Comparison of ENCODE assay signal across 9 cellular contexts in the genomic region with DNA sequence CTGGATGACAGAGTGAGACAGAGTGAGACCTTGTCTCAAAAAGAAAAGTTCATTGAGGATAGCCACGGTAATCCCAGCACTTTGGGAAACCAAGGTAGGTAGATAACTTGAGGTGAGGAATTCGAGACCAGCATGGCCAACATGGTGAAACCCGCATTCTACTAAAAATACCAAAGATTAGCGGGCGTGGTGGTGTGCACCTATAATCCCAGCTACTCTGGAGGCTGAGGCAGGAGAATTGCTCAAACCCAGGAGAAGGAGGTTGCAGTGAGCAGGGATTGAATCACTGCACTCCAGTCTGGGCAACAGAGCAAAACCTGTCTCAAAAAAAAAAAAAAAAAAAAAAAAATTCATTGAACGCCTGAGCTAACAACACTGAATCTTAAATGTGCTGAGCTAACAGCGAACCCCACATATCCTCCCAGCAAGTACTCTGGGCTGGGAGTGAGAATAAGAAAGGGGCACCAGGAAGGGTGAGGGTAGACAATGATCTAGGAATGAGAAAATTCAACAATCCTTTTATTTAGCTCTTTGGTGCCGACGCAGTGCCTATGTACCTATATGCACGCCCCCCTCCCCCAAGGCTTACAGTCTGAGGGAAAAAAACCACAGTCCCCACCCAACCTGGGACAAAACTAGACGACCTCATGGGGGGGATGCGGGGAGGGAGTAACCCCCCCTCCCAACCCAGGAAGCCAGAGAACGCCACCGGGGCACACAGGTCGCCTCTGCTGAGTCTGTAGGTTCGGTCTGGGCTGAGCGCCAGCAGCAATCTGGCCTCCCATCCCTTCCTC. TPM values are rescaled to one million over a fixed set of nuclear protein-coding genes. Genes with fewer than 3 reads are reported as not detected.
DNase-seq lines count a peak whose midpoint lies in the region; ATAC-seq and TF ChIP-seq lines count a peak whose summit lies in the region.
"Had no signal": no experiment of that assay in that cellular context is flagged by ENCODE, and none has a peak within 500 bp of the region (broad histone marks: within the 10 kb centered on the region; RNA-seq: fewer than 3 reads in every experiment).

No MANE protein-coding gene starts in this region.

- no peak for TF ChIP-seq CTCF in GM12875 (IDR thresholded peaks at IDR 0.05; ENCODE audit: borderline replicate concordance, insufficient read depth, low read depth, low read length)
- TF ChIP-seq CTCF in Panc1 (IDR thresholded peaks at IDR 0.05) = no peak
- no peak for TF ChIP-seq CTCF in epithelial cell of proximal tubule (conservative IDR thresholded peaks at IDR 0.05; ENCODE audit: low read depth, low read length)

- H3K4me3 ChIP-seq in GM12875 (ENCODE audit: low read depth, low read length) (peak overlapping the region; percentile 48), Panc1 (ENCODE audit: low read depth in 2 of 2, low read length in 2 of 2) (peak overlapping the region; percentile 62 to 78), epithelial cell of proximal tubule (ENCODE audit: low read depth, low read length) (peak overlapping the region; percentile 78), rectal smooth muscle tissue (ENCODE audit: low read length) (peak overlapping the region; percentile 81)

- BruUV-seq in Panc1 (replicated peaks; lab: Mats Ljungman, UMichigan) = no TSS peak

- no peaks in the 10 kb centered on the region for H3K9me3 ChIP-seq in Panc1 (ENCODE audit: control insufficient read depth, insufficient read depth, low read depth, low read length)

- H3K27me3 ChIP-seq in Panc1 (ENCODE audit: control insufficient read depth, insufficient read depth, low read length) = no peaks in the 10 kb centered on the region
- peaks cover 5% of the 10 kb centered on the region for H3K27me3 ChIP-seq in rectal smooth muscle tissue (ENCODE audit: control insufficient read depth, insufficient read depth, low read length)

- in situ Hi-C loops in Panc1 (cut with HindIII; ENCODE audit: low pct_unique_long_range_greater_than_20kb, low sequenced_read_pairs) = no loop called here

- H3K4me1 ChIP-seq in Panc1 (ENCODE audit: control insufficient read depth, insufficient read depth, low read length) (peaks cover 3% of the 10 kb centered on the region; the same call in 1 of the 2 replicates), rectal smooth muscle tissue (ENCODE audit: control insufficient read depth, insufficient read depth, low read length) (no peaks in the 10 kb centered on the region)

- H3K27ac ChIP-seq in Panc1 (ENCODE audit: low read length) (peak overlapping the region; percentile 63; the same call in 1 of the 2 replicates), rectal smooth muscle tissue (ENCODE audit: low read depth, low read length) (no peak overlapping the region)

- CTCF ChIA-PET in Panc1 (lab: Charles Lee) = interaction anchor here (0.7 to 2.2 kb wide), 8 partner anchors 13 to 142 kb away, joined by 3 to 25 read pairs (median 6); partner anchors contain the start of gene ASCL5

- intact Hi-C loops in Panc1 (cut with micrococcal nuclease; ENCODE audit: unreplicated experiment) = loop anchor here (1.0 to 5.0 kb wide), 2 partner anchors 27 to 136 kb away; no protein-coding TSS in a partner anchor
- intact Hi-C loops in left colon (cut with DNase I, micrococcal nuclease) = loop anchor here in 1 of 2 donors (10.0 kb wide), 1 partner anchor 139 kb away; no protein-coding TSS in a partner anchor

- ATAC-seq in Panc1 = peak; percentile 10
- ATAC-seq in left colon = no peak

- H3K36me3 ChIP-seq in Panc1 (ENCODE audit: control insufficient read depth, insufficient read depth, low read length) = no peaks in the 10 kb centered on the region
- no peaks in the 10 kb centered on the region for H3K36me3 ChIP-seq in rectal smooth muscle tissue (ENCODE audit: control insufficient read depth, insufficient read depth, low read length)

- DNase-seq in Panc1 (ENCODE audit: low read depth, low spot score) (no peak), epithelial cell of proximal tubule (ENCODE audit: low read depth) (no peak), left colon (no peak), LoVo (ENCODE audit: low spot score) (no peak), T-helper 9 cell (no peak), DMS153 (lab: John Stamatoyannopoulos, UW) (no peak)

- POLR2A ChIA-PET in Panc1 (lab: Charles Lee) = interaction anchor here (0.6 kb wide), 1 partner anchor 462 kb away, joined by 3 read pairs; no protein-coding TSS in a partner anchor

- no peak overlapping the region for H3K9ac ChIP-seq in rectal smooth muscle tissue (ENCODE audit: low read length)

RNA-seq across cellular contexts. Expression of gene CACNA1S, which starts 1.4 kb away (rescaled TPM):
- total RNA-seq in Panc1 (2021; ENCODE audit: unreplicated experiment) (not detected), epithelial cell of proximal tubule (not detected in 2 replicates), left colon (not detected)
- not detected for polyA plus RNA-seq in Panc1 (2012; ENCODE audit: insufficient read length)
- total RNA-seq: HT1080 had no signal

RNA-seq across cellular contexts. Expression of gene ASCL5, which starts 13.3 kb away (rescaled TPM):
- total RNA-seq in Panc1 (2021; ENCODE audit: unreplicated experiment) (not detected), epithelial cell of proximal tubule (not detected in 2 replicates), left colon (not detected)
- polyA plus RNA-seq in Panc1 (2012; ENCODE audit: insufficient read length) = 0.15 TPM
- total RNA-seq: HT1080 had no signal

RNA-seq across cellular contexts. Expression of gene TMEM9, which starts 40.6 kb away (rescaled TPM):
- total RNA-seq in Panc1 (2021; ENCODE audit: unreplicated experiment) (50.2 TPM), epithelial cell of proximal tubule (85.1 and 126 TPM in 2 replicates), left colon (10 to 100 TPM; 23.4 to 29.3 TPM)
- polyA plus RNA-seq in Panc1 (2012; ENCODE audit: insufficient read length) = 92.7 TPM
